In genomic region chr15:45133561-45133920, GRCh38 we compare ENCODE assay signal across 1 cellular context.
TF ChIP-seq lines count a peak whose summit lies in the region.

No MANE protein-coding gene starts in this region.

TF ChIP-seq in SK-N-SH treated with all-trans-retinoic acid at 6 μM for 48 hours, 23 proteins besides CTCF, POLR2A, EP300 and RAD21 (continued from another document):
- TF ChIP-seq ZFP3 (CRISPR knock-in tag; IDR thresholded peaks at IDR 0.05) = no peak
TF ChIP-seq in SK-N-SH treated with all-trans-retinoic acid at 6 μM for 48 hours: peak in this region for 0.
